In genomic region chr7:121525155-121525819, GRCh38 we compare ENCODE assay signal across 17 cellular contexts.
DNase-seq lines count a peak whose midpoint lies in the region; ATAC-seq, FAIRE-seq and TF ChIP-seq lines count a peak whose summit lies in the region.
"Had no signal": no experiment of that assay in that cellular context is flagged by ENCODE, and none has a peak within 500 bp of the region (broad histone marks: within the 10 kb centered on the region; RNA-seq: fewer than 3 reads in every experiment).

No MANE protein-coding gene starts in this region.

- H3K27me3 ChIP-seq in muscle layer of colon (ENCODE audit: control insufficient read depth in 1 of 2, insufficient read depth in 2 of 2, low read length in 2 of 2): no peaks in the 10 kb centered on the region
- no peaks in the 10 kb centered on the region for H3K27me3 ChIP-seq in uterus
- H3K27me3 ChIP-seq: BLaER1, SJCRH30 had no signal

- ATAC-seq in GM18498 (IDR thresholded peaks at IDR 0.05; ENCODE audit: unreplicated experiment) (no peak), GM21723 (IDR thresholded peaks at IDR 0.05; ENCODE audit: unreplicated experiment) (no peak)

- intact Hi-C loops in uterus (cut with DNase I; ENCODE audit: low total_unique reads): no loop called here

- peak overlapping the region; percentile 32 for H3K27ac ChIP-seq in muscle layer of colon (ENCODE audit: low read depth, low read length)
- peak overlapping the region; percentile 63 to 65 for H3K27ac ChIP-seq in uterus
- H3K27ac ChIP-seq: BLaER1, RWPE1, SJCRH30 had no signal

- H3K27me3 Mint-ChIP-seq in HFFc6 (ENCODE audit: insufficient read depth): peaks cover 6% of the 10 kb centered on the region

- H3K4me1 ChIP-seq in muscle layer of colon (ENCODE audit: insufficient read depth, low read length) (peaks cover 19% of the 10 kb centered on the region), uterus (peaks cover 0 to 6% of the 10 kb centered on the region in 2 donors)

- peaks cover 26% of the 10 kb centered on the region for H3K4me1 Mint-ChIP-seq in HFFc6 (ENCODE audit: low read depth)

- no peak overlapping the region for H3K9ac ChIP-seq in muscle layer of colon (ENCODE audit: low read length)
- H3K9ac ChIP-seq: BLaER1 had no signal

- FAIRE-seq in endometrium (lab: Jason Lieb, UNC): peak; percentile 77
- FAIRE-seq: H54 had no signal

- H3K36me3 ChIP-seq in muscle layer of colon (ENCODE audit: insufficient read depth, low read length): no peaks in the 10 kb centered on the region
- no peaks in the 10 kb centered on the region for H3K36me3 ChIP-seq in uterus
- H3K36me3 ChIP-seq: BLaER1, SJCRH30 had no signal

- no peaks in the 10 kb centered on the region for H3K9me3 ChIP-seq in muscle layer of colon (ENCODE audit: low read length)
- H3K9me3 ChIP-seq in uterus: no peaks in the 10 kb centered on the region
- H3K9me3 ChIP-seq: BLaER1, SJCRH30 had no signal

- peak overlapping the region; percentile 68; the same call in 1 of the 2 replicates for H3K4me3 Mint-ChIP-seq in HFFc6
- H3K4me3 Mint-ChIP-seq: CD8-positive, alpha-beta memory T cell had no signal

- no peaks in the 10 kb centered on the region for H3K36me3 Mint-ChIP-seq in HFFc6 (ENCODE audit: low read depth)
- H3K36me3 Mint-ChIP-seq: CD8-positive, alpha-beta memory T cell had no signal

- H3K9me3 Mint-ChIP-seq in HFFc6: no peaks in the 10 kb centered on the region
- H3K9me3 Mint-ChIP-seq: CD8-positive, alpha-beta memory T cell had no signal

- TF ChIP-seq CTCF in HFFc6 (IDR thresholded peaks at IDR 0.05) (no peak), uterus (IDR thresholded peaks at IDR 0.05) (no peak)

- DNase-seq in HFFc6 (no peak), uterus (no peak), NCI-H2227 treated with DMSO at 0.1 percent for 48 hours (lab: John Stamatoyannopoulos, UW) (no peak)
- DNase-seq: CD8-positive, alpha-beta memory T cell; NCI-H1436; NCI-H2081 treated with DMSO at 0.1 percent for 48 hours; NCI-H226; NCI-H526; OCI-M1; SJCRH30 had no signal

- H3K27ac Mint-ChIP-seq in HFFc6: no peak overlapping the region
- H3K27ac Mint-ChIP-seq: CD8-positive, alpha-beta memory T cell had no signal

- H3K4me3 ChIP-seq in muscle layer of colon (ENCODE audit: low read depth in 1 of 2, low read length in 2 of 2) (peak overlapping the region in 1 of 2 donors; percentile 1), uterus (no peak overlapping the region)
- H3K4me3 ChIP-seq: BLaER1, SJCRH30 had no signal

- TF ChIP-seq POLR2A in uterus (IDR thresholded peaks at IDR 0.05): no peak
